In the genomic region with DNA sequence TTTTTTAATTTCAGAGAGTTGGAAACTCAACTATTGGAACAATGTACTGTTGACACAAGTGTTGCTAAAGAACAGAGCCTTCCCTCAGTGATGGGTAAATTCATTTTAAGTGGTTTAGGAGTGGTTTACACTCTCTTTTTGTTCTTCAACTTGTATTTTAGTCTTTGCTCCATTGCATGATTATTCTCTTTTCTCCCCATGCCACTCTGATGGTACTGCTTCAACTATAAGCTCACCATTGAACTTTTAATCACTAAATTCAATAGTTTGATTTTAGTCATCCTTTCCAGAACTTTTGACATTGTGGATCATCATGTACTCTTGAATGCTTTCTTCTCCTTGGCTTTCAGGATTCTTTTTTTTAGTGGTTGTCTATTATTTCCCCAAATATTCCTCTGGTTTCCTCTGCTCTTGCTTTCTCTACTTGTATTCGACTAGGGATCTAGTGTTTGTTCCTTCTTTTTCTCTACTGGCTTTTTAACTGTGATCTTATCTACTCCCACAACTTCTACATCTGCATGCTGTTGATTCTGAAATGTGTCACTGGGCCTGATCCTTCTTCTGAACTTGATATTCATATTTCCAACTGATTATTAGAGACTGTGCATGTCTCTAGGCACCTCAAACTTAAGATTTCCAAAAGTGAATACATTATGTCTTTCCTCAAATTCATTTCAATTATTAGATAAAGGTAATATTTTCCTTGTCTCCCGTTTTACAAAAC, we compare ENCODE assay signal across 16 cellular contexts.
"Had no signal": no experiment of that assay in that cellular context is flagged by ENCODE, and none has a peak within 500 bp of the region (broad histone marks: within the 10 kb centered on the region; RNA-seq: fewer than 3 reads in every experiment).

No MANE protein-coding gene starts in this region.

- H3K4me3 Mint-ChIP-seq: activated CD4-positive, alpha-beta T cell treated with anti-CD3 and anti-CD28 coated beads, Interleukin-2, amount 10 ng/mL, durations not matched to agents 7 days and 5 days; T-helper 1 cell treated with Interleukin-12 subunit alpha and Interleukin-12 subunit beta and Interleukin-4 antibody, amounts not matched to agents 30 μg/mL and 1 μg/mL, for 36 hours; WTC11 had no signal

- DNase-seq: activated CD4-positive, alpha-beta T cell treated with anti-CD3 and anti-CD28 coated beads, Interleukin-2, amount 10 ng/mL, durations not matched to agents 7 days and 5 days; activated effector memory CD4-positive, alpha-beta T cell treated with Interleukin-2 at 50 U/mL for 16 hours; amygdala; body of pancreas; cortex of kidney; gastrocnemius medialis; head of caudate nucleus; occipital lobe; posterior cingulate gyrus; SJCRH30; stimulated activated CD8-positive, alpha-beta memory T cell treated with anti-CD3 and anti-CD28 coated beads, Interleukin-4, amount 100 ng/mL, for 48 hours; stimulated activated naive CD4-positive, alpha-beta T cell treated with Interleukin-2 at 50 U/mL for 16 hours had no signal

- H3K27me3 Mint-ChIP-seq: activated CD4-positive, alpha-beta T cell treated with anti-CD3 and anti-CD28 coated beads, Interleukin-2, amount 10 ng/mL, durations not matched to agents 7 days and 5 days had no signal

- H3K9me3 Mint-ChIP-seq: activated naive CD4-positive, alpha-beta T cell treated with anti-CD3 and anti-CD28 coated beads, Interleukin-2, amount 50 U/mL, for 72 hours; T-helper 1 cell treated with Interleukin-12 subunit alpha and Interleukin-12 subunit beta and Interleukin-4 antibody, amounts not matched to agents 30 μg/mL and 1 μg/mL, for 36 hours had no signal

- H3K4me1 Mint-ChIP-seq: WTC11 had no signal

- H3K27ac Mint-ChIP-seq: activated CD4-positive, alpha-beta T cell treated with anti-CD3 and anti-CD28 coated beads, Interleukin-2, amount 10 ng/mL, durations not matched to agents 7 days and 5 days; T-helper 1 cell treated with Interleukin-12 subunit alpha and Interleukin-12 subunit beta and Interleukin-4 antibody, amounts not matched to agents 30 μg/mL and 1 μg/mL, for 36 hours; WTC11 had no signal

- ATAC-seq: body of pancreas, esophagus mucosa, gastrocnemius medialis, WTC11 had no signal
